In the genomic region with DNA sequence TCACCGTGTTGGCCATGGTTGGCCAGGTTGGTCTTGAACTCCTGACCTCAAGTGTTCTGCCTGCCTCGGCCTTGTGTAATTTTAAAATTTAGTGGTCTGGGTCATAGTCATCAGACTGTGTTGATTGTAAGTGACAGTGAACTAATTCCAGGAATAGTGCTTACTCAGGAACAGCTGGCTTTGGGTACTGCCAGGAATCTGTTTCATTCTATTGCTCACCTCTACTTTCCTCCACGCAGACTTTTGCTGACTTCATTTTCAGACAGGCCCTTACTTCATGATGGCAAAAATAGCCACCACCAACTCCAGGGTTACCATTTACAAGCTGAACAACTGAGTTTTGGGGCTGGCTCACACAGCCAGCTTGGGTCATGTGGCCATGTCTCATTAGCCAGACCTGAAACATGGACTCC, we compare ENCODE assay signal across 9 cellular contexts. TPM values are rescaled to one million over a fixed set of nuclear protein-coding genes. Genes with fewer than 3 reads are reported as not detected.
A peak's percentile ranks its signal among the peaks of the same experiment; 100 is the strongest.
DNase-seq lines count a peak whose midpoint lies in the region; ATAC-seq, FAIRE-seq and TF ChIP-seq lines count a peak whose summit lies in the region.
"Had no signal": no experiment of that assay in that cellular context is flagged by ENCODE, and none has a peak within 500 bp of the region (broad histone marks: within the 10 kb centered on the region; RNA-seq: fewer than 3 reads in every experiment).

No MANE protein-coding gene starts in this region.

- no peak overlapping the region for H3K4me3 ChIP-seq in SK-N-SH (ENCODE audit: low read depth in 2 of 2, low read length in 1 of 2)
- H3K4me3 ChIP-seq in K562, result no peak overlapping the region
- H3K4me3 ChIP-seq in pancreas, result no peak overlapping the region
- no peak overlapping the region for H3K4me3 ChIP-seq in SJCRH30

- ATAC-seq in SK-N-SH treated with all-trans-retinoic acid at 6 μM for 48 hours, result no peak
- peak; percentile 29 for ATAC-seq in HG02763 (IDR thresholded peaks at IDR 0.05; ENCODE audit: unreplicated experiment)
- ATAC-seq in K562, result no peak
- peak in 1 of 4 donors; percentile 17 for ATAC-seq in pancreas
- no peak for ATAC-seq in HG02870 (IDR thresholded peaks at IDR 0.05; ENCODE audit: unreplicated experiment)

- H3K27ac ChIP-seq in SK-N-SH (ENCODE audit: low read depth in 2 of 2, low read length in 1 of 2), result peak overlapping the region; percentile 73; a peak in 2 of 4 replicates
- H3K27ac ChIP-seq in K562 (ENCODE audit: extremely low read depth, low read depth, low read length), result no peak overlapping the region
- H3K27ac ChIP-seq in pancreas, result peak overlapping the region in 3 of 4 donors; percentile 22 to 91 (median 86)
- H3K27ac ChIP-seq in SJCRH30, result no peak overlapping the region

- DNase-seq in SK-N-SH (no peak), K562 (ENCODE audit: extremely low read depth in 1 of 4, low spot score in 3 of 4) (no peak), pancreas (no peak), SJCRH30 (no peak)
- no peak for DNase-seq in central memory CD4-positive, alpha-beta T cell
- DNase-seq: 8988T had no signal

- H3K9me1 ChIP-seq in K562 (ENCODE audit: control insufficient read depth, insufficient read depth, low read length), result no peaks in the 10 kb centered on the region

- H3K79me2 ChIP-seq in SK-N-SH (ENCODE audit: insufficient read depth) (peaks cover 49% of the 10 kb centered on the region), K562 (ENCODE audit: control insufficient read depth, insufficient read depth, low read length) (peaks cover 2% of the 10 kb centered on the region; the same call in 2 of the 3 replicates)

- H3K9me3 ChIP-seq in SK-N-SH (no peaks in the 10 kb centered on the region), K562 (replicated peaks; ENCODE audit: control insufficient read depth, insufficient read depth, low read depth, low read length) (no peaks in the 10 kb centered on the region), pancreas (no peaks in the 10 kb centered on the region), SJCRH30 (replicated peaks) (no peaks in the 10 kb centered on the region)

- no peaks in the 10 kb centered on the region for H3F3A ChIP-seq in SK-N-SH (replicated peaks; ENCODE audit: insufficient read depth)

- no peak for TF ChIP-seq EP300 in SK-N-SH (IDR thresholded peaks at IDR 0.05; ENCODE audit: borderline replicate concordance in 1 of 2, low read depth in 1 of 2, low read length in 1 of 2)
- TF ChIP-seq EP300 in K562 (IDR thresholded peaks at IDR 0.05; ENCODE audit: low read length), result 0 out of 2 replicates have a peak, but pooled peaks have one; percentile 5

- H3K36me3 ChIP-seq in SK-N-SH (replicated peaks in 1 of 2; ENCODE audit: control insufficient read depth in 1 of 2, insufficient read depth in 2 of 2, low read length in 1 of 2) (peaks cover 0 to 8% of the 10 kb centered on the region in 2 experiments), K562 (ENCODE audit: control insufficient read depth, insufficient read depth, low read length) (no peaks in the 10 kb centered on the region), pancreas (no peaks in the 10 kb centered on the region), SJCRH30 (no peaks in the 10 kb centered on the region)

- no TSS peak for BruUV-seq in K562 (replicated peaks; lab: Mats Ljungman, UMichigan)

- H2AFZ ChIP-seq in SK-N-SH (ENCODE audit: low read depth), result no peak overlapping the region
- H2AFZ ChIP-seq in K562 (ENCODE audit: low read depth, low read length), result no peak overlapping the region

- H3K9ac ChIP-seq in SK-N-SH (no peak overlapping the region), K562 (ENCODE audit: insufficient read depth in 1 of 2, low read depth in 2 of 2, low read length in 2 of 2) (no peak overlapping the region)

- TF ChIP-seq POLR2A in K562 (conservative IDR thresholded peaks at IDR 0.05), result no peak

- FAIRE-seq in K562 (lab: Jason Lieb, UNC) (no peak), pancreas (lab: Jason Lieb, UNC) (no peak)

- no peaks in the 10 kb centered on the region for H3K27me3 ChIP-seq in SK-N-SH (ENCODE audit: insufficient read depth)
- H3K27me3 ChIP-seq in K562 (ENCODE audit: control insufficient read depth in 2 of 2, insufficient read depth in 2 of 2, low read length in 2 of 2), result no peaks in the 10 kb centered on the region
- no peaks in the 10 kb centered on the region for H3K27me3 ChIP-seq in pancreas
- no peaks in the 10 kb centered on the region for H3K27me3 ChIP-seq in SJCRH30

- H3K4me2 ChIP-seq in SK-N-SH (0 out of 2 replicates have a peak overlapping the region, but pooled peaks have one; percentile 72), K562 (ENCODE audit: insufficient read depth, low read length) (no peak overlapping the region)

- in situ Hi-C loops in K562 (cut with MboI), result no loop called here

- WGBS in SK-N-SH (ENCODE audit: low lambda C conversion rate), result 78% methylated on average over 3 of the region's 3 CpGs
- 19% methylated on average over 3 of the region's 3 CpGs for WGBS in K562 (ENCODE audit: insufficient coverage, low coverage, missing lambda C conversion rate)
- 61 to 70% methylated on average over 3 of the region's 3 CpGs for WGBS in pancreas, 2 donors

- H4K20me1 ChIP-seq in SK-N-SH (ENCODE audit: insufficient read depth), result no peaks in the 10 kb centered on the region
- H4K20me1 ChIP-seq in K562 (replicated peaks; ENCODE audit: control insufficient read depth, insufficient read depth, low read length), result no peaks in the 10 kb centered on the region; the same call in 1 of the 2 replicates

- TF ChIP-seq RAD21 in SK-N-SH (IDR thresholded peaks at IDR 0.05; ENCODE audit: low read length) (no peak), K562 (CRISPR knock-in tag; conservative IDR thresholded peaks at IDR 0.05 in 1 of 2, IDR thresholded peaks at IDR 0.05 in 1 of 2) (no peak)

- POLR2A ChIA-PET in SK-N-SH (lab: Yijun Ruan, JAX) (no interaction called here), K562 (lab: Yijun Ruan, JAX) (no interaction called here)

- intact Hi-C loops in K562 (cut with micrococcal nuclease) (loop anchor here (10.0 kb wide), 1 partner anchor 49 kb away; no protein-coding TSS in a partner anchor), pancreas (cut with DNase I) (loop anchor here in 1 of 3 donors (10.0 kb wide), 1 partner anchor 49 kb away; no protein-coding TSS in a partner anchor)

- no peaks in the 10 kb centered on the region for H3K9me2 ChIP-seq in SK-N-SH

- H3K4me1 ChIP-seq in SK-N-SH (ENCODE audit: control insufficient read depth in 1 of 2, insufficient read depth in 2 of 2, low read depth in 1 of 2, low read length in 1 of 2), result peaks cover 38% of the 10 kb centered on the region in 2 experiments; a peak in 3 of 4 replicates
- H3K4me1 ChIP-seq in K562 (replicated peaks in 1 of 2; ENCODE audit: control insufficient read depth in 2 of 2, insufficient read depth in 2 of 2, low read length in 2 of 2), result peaks cover 13 to 59% of the 10 kb centered on the region in 2 experiments; a peak in 4 of 5 replicates
- H3K4me1 ChIP-seq in pancreas, result peaks cover 79 to 92% (median 88%) of the 10 kb centered on the region in 3 donors
- H3K4me1 ChIP-seq in SJCRH30, result no peaks in the 10 kb centered on the region

- TF ChIP-seq CTCF in SK-N-SH (IDR thresholded peaks at IDR 0.05) (no peak), K562 (IDR thresholded peaks at IDR 0.05 in 2 of 3, conservative IDR thresholded peaks at IDR 0.05 in 1 of 3; ENCODE audit: insufficient read depth in 2 of 3, low read depth in 1 of 3, low read length in 3 of 3) (no peak), pancreas (IDR thresholded peaks at IDR 0.05) (no peak)

- CTCF ChIA-PET in SK-N-SH (lab: Yijun Ruan, JAX), result interaction anchor here (0.7 to 1.1 kb wide), 5 partner anchors 10 to 27 kb away, joined by 3 read pairs; no protein-coding TSS in a partner anchor
- CTCF ChIA-PET in K562 (lab: Yijun Ruan, JAX; ENCODE audit: low intra/inter-chr PET ratio), result no interaction called here

TF ChIP-seq in SK-N-SH treated with all-trans-retinoic acid at 6 μM for 48 hours, 23 proteins besides CTCF, POLR2A, EP300 and RAD21 (continues in another document):
- TF ChIP-seq ZNF70 (CRISPR knock-in tag; IDR thresholded peaks at IDR 0.05) (no peak), PPARA (CRISPR knock-in tag; IDR thresholded peaks at IDR 0.05; ENCODE audit: borderline replicate concordance) (no peak), ARNTL (CRISPR knock-in tag; IDR thresholded peaks at IDR 0.05; ENCODE audit: borderline replicate concordance, low read depth) (no peak), ZC3H10 (CRISPR knock-in tag; IDR thresholded peaks at IDR 0.05) (no peak), OSR1 (CRISPR knock-in tag; IDR thresholded peaks at IDR 0.05) (no peak), ZFP3 (CRISPR knock-in tag; IDR thresholded peaks at IDR 0.05) (no peak)

TF ChIP-seq in K562, 482 proteins besides CTCF, POLR2A, EP300 and RAD21 (continues in another document):
- TF ChIP-seq ZNF551 (CRISPR knock-in tag; IDR thresholded peaks at IDR 0.05), result no peak
- no peak for TF ChIP-seq CAMTA2 (CRISPR knock-in tag; conservative IDR thresholded peaks at IDR 0.05)
- TF ChIP-seq ZNF354B (CRISPR knock-in tag; IDR thresholded peaks at IDR 0.05), result no peak
- TF ChIP-seq JUND (IDR thresholded peaks at IDR 0.05; ENCODE audit: borderline replicate concordance, low read depth, low read length), result peak; percentile 61; the same call in 1 of the 2 replicates
- TF ChIP-seq JUND (tag; IDR thresholded peaks at IDR 0.05; ENCODE audit: borderline replicate concordance, low read depth, low read length), result no peak

RNA-seq across cellular contexts. Expression of a gene that starts 54.6 kb away (rescaled TPM):
- polyA plus RNA-seq in SK-N-SH (2012; rRNA removed) (0.97 and 1.6 TPM in 2 replicates), K562 (2011; rRNA removed) (5.5 and 8.3 TPM in 2 replicates), K562 (2014; fragmentation: Illumina TruSeq; extraction: Trizol) (7.9 and 8.7 TPM in 2 replicates), K562 (2014; fragmentation: Nextera tagmentation; extraction: Ambion mirVana) (1 to 10 TPM; 1.7 to 2.8 TPM), K562 (2014; rRNA removed) (4.9 and 6.3 TPM in 2 replicates), pancreas (1 to 10 TPM; 5.4 to 6.3 TPM)
- polyA plus RNA-seq in SK-N-SH (2012; cell fraction: cytosol; rRNA removed), result 1.2 and 1.8 TPM in 2 replicates
- polyA plus RNA-seq in SK-N-SH (2012; cell fraction: nucleus; rRNA removed), result 1.5 and 2.4 TPM in 2 replicates
- total RNA-seq in K562 (2011; cell fraction: chromatin; rRNA removed; ENCODE audit: low replicate concordance), result 19.6 and 35.6 TPM in 2 replicates
- 6.0 and 7.4 TPM in 2 replicates for total RNA-seq in K562 (2011; cell fraction: nucleolus; rRNA removed)
- 18.3 and 23.7 TPM in 2 replicates for total RNA-seq in K562 (2011; cell fraction: nucleoplasm; rRNA removed)
- total RNA-seq in K562 (2014; rRNA removed) (6.3 and 7.3 TPM in 2 replicates), K562 (2014; rRNA removed; fragmentation: Illumina TruSeq; extraction: Trizol) (11.7 and 12.4 TPM in 2 replicates), K562 (2015; rRNA removed; fragmentation: Illumina TruSeq; extraction: Trizol) (14.5 and 15.5 TPM in 2 replicates), K562 (2021) (9.7 and 11.6 TPM in 2 replicates), pancreas (10 to 100 TPM; 13.6 to 28.2 (median 16.6) TPM)
- 2.4 and 3.9 TPM in 2 replicates for polyA plus RNA-seq in K562 (2011; cell fraction: cytosol; rRNA removed)
- 4.0 and 5.3 TPM in 2 replicates for polyA plus RNA-seq in K562 (2011; cell fraction: nucleus; rRNA removed)
- polyA plus RNA-seq in K562 (2012), result 6.9 and 9.7 TPM in 2 replicates
- polyA minus RNA-seq in K562 (2011; rRNA and poly(A)+ RNA removed), result 19.4 and 22.2 TPM in 2 replicates
- 6.7 and 9.5 TPM in 2 replicates for polyA minus RNA-seq in K562 (2011; cell fraction: cytosol; rRNA and poly(A)+ RNA removed)
- 7.5 and 9.8 TPM in 2 replicates for polyA minus RNA-seq in K562 (2011; cell fraction: nucleus; rRNA and poly(A)+ RNA removed)
- 15.9 and 18.4 TPM in 2 replicates for total RNA-seq in SJCRH30 (2014; rRNA removed; shearing (Covaris generic))

Comparison
In these comparisons a context has a peak if more than half of its experiments do, and no peak if none do; other contexts are left out.
1. H3K27ac ChIP-seq: peak in SK-N-SH (2 of 2) and pancreas (3 of 4); none in K562 (single experiment) and SJCRH30 (single experiment).